ENCODE assay signal across 8 cellular contexts in the genomic region with DNA sequence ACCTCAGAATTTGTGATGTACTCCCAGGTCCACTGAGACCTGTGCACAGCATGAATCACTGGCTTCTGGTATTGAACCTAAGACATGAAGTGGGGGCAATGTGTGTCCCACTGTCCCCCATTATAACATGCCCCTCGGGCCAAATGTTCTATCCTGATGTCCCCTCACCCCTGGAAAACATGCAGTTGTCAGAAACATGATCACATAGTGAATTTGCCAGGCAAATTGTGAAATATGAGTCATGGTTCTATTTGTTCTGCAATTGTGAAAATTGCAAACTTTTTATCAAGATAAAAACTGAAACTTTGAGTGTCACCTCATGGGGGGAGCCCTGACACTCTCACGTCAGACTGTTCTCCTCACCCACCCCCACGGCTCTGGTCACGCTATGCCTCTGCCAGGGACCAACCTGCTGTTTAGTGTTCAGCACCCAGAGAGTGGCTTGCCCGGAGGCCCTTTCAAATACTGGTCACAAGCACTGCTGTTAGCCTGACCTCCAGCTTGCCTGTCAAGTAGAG.
A peak's percentile ranks its signal among the peaks of the same experiment; 100 is the strongest.
DNase-seq lines count a peak whose midpoint lies in the region; ATAC-seq and TF ChIP-seq lines count a peak whose summit lies in the region.

No MANE protein-coding gene starts in this region.

- no peaks in the 10 kb centered on the region for H3K4me1 ChIP-seq in BE2C

- no peak overlapping the region for H3K4me3 Mint-ChIP-seq in activated naive CD4-positive, alpha-beta T cell treated with anti-CD3 and anti-CD28 coated beads, Interleukin-2, amount 10 ng/mL, durations not matched to agents 7 days and 5 days

- intact Hi-C loops in Right ventricle myocardium inferior (cut with DNase I), result loop anchor here (5.0 kb wide), 2 partner anchors 333 to 1233 kb away; a partner anchor contains a TSS

- DNase-seq in GOT3 (lab: John Stamatoyannopoulos, UW) (peak; percentile 17), NB4 (ENCODE audit: low read depth) (peak; percentile 83), Right ventricle myocardium inferior (ENCODE audit: missing footprints) (no peak), nucleus accumbens (lab: John Stamatoyannopoulos, UW) (no peak), BE2C (no peak)
- peak; percentile 60 for DNase-seq in activated naive CD4-positive, alpha-beta T cell treated with anti-CD3 and anti-CD28 coated beads, Interleukin-2, amount 10 ng/mL, durations not matched to agents 7 days and 5 days
- DNase-seq in stimulated activated CD4-positive, alpha-beta T cell treated with anti-CD3 and anti-CD28 coated beads, Interleukin-4, amount 100 ng/mL, for 24 hours, result peak; percentile 95

- H3K36me3 ChIP-seq in BE2C, result no peaks in the 10 kb centered on the region

- TF ChIP-seq POLR2A in NB4 (IDR thresholded peaks at IDR 0.05; ENCODE audit: extremely low read depth, insufficient read length), result no peak

- H3K27ac Mint-ChIP-seq in activated naive CD4-positive, alpha-beta T cell treated with anti-CD3 and anti-CD28 coated beads, Interleukin-2, amount 10 ng/mL, durations not matched to agents 7 days and 5 days, result peak overlapping the region; percentile 39

- no peaks in the 10 kb centered on the region; the same call in 1 of the 2 replicates for H3K27me3 ChIP-seq in BE2C

- peaks cover 40% of the 10 kb centered on the region for H3K4me1 Mint-ChIP-seq in activated naive CD4-positive, alpha-beta T cell treated with anti-CD3 and anti-CD28 coated beads, Interleukin-2, amount 10 ng/mL, durations not matched to agents 7 days and 5 days

- no peak for TF ChIP-seq CTCF in NB4 (IDR thresholded peaks at IDR 0.05; ENCODE audit: low read depth, low read length)
- no peak for TF ChIP-seq CTCF in BE2C (IDR thresholded peaks at IDR 0.05; ENCODE audit: low read depth, low read length)

- no peaks in the 10 kb centered on the region for H3K36me3 Mint-ChIP-seq in activated naive CD4-positive, alpha-beta T cell treated with anti-CD3 and anti-CD28 coated beads, Interleukin-2, amount 10 ng/mL, durations not matched to agents 7 days and 5 days

- H3K9me3 Mint-ChIP-seq in activated naive CD4-positive, alpha-beta T cell treated with anti-CD3 and anti-CD28 coated beads, Interleukin-2, amount 10 ng/mL, durations not matched to agents 7 days and 5 days, result no peaks in the 10 kb centered on the region

- CTCF ChIA-PET in activated naive CD4-positive, alpha-beta T cell treated with anti-CD3 and anti-CD28 coated beads, Interleukin-2, amount 10 ng/mL, durations not matched to agents 7 days and 5 days (lab: Charles Lee), result interaction anchor here (0.9 to 1.0 kb wide), 3 partner anchors 290 to 1056 kb away, joined by 3 read pairs; no protein-coding TSS in a partner anchor

- ATAC-seq in GM18498 (IDR thresholded peaks at IDR 0.05; ENCODE audit: unreplicated experiment), result peak; percentile 82
- ATAC-seq in Right ventricle myocardium inferior, result no peak

- peaks cover 9% of the 10 kb centered on the region for H3K27me3 Mint-ChIP-seq in activated naive CD4-positive, alpha-beta T cell treated with anti-CD3 and anti-CD28 coated beads, Interleukin-2, amount 10 ng/mL, durations not matched to agents 7 days and 5 days

- H3K9me3 ChIP-seq in BE2C, result no peaks in the 10 kb centered on the region

- H3K4me3 ChIP-seq in NB4 (ENCODE audit: low read depth, low read length) (no peak overlapping the region), BE2C (ENCODE audit: low read depth, low read length) (no peak overlapping the region)

Comparison
In these comparisons a context has a peak if more than half of its experiments do, and no peak if none do; other contexts are left out.
1. DNase-seq: peak in GOT3 (single experiment), NB4 (single experiment), activated naive CD4-positive, alpha-beta T cell treated with anti-CD3 and anti-CD28 coated beads, Interleukin-2, amount 10 ng/mL, durations not matched to agents 7 days and 5 days (single experiment) and stimulated activated CD4-positive, alpha-beta T cell treated with anti-CD3 and anti-CD28 coated beads, Interleukin-4, amount 100 ng/mL, for 24 hours (single experiment); none in Right ventricle myocardium inferior (single experiment), nucleus accumbens (0 of 56) and BE2C (single experiment).